ENCODE assay signal across 22 cellular contexts in the genomic region with DNA sequence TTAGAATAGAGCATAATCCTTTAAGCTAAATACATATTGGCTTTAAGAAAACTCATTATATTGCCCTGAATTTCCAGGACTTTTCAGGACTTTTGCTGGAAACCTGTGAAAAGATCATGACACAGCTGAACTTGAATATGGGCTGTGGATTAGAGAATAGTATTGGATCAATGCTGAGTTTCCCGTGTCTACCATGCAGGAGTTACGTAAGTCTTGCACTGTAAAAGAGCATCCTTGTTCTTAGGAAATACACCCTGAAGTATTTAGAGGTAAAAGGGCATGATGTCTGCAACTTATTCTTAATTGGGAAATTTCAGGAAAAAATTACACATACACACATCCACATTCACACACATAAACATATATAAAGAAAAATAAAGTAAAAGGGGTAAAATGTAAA.
A peak's percentile ranks its signal among the peaks of the same experiment; 100 is the strongest.
DNase-seq lines count a peak whose midpoint lies in the region; ATAC-seq and TF ChIP-seq lines count a peak whose summit lies in the region.
"Had no signal": no experiment of that assay in that cellular context is flagged by ENCODE, and none has a peak within 500 bp of the region (broad histone marks: within the 10 kb centered on the region; RNA-seq: fewer than 3 reads in every experiment).

No MANE protein-coding gene starts in this region.

- no peaks in the 10 kb centered on the region for H3K79me1 ChIP-seq in neuronal stem cell (ENCODE audit: low read depth, low read length)

- no peaks in the 10 kb centered on the region for H3K36me3 Mint-ChIP-seq in CD8-positive, alpha-beta T cell
- no peaks in the 10 kb centered on the region for H3K36me3 Mint-ChIP-seq in T-cell

- no peak overlapping the region for H4K8ac ChIP-seq in neuronal stem cell (ENCODE audit: low read depth, low read length)

- WGBS in neuronal stem cell (ENCODE audit: extremely low coverage in 2 of 2, insufficient read length in 2 of 2, insufficient replicate concordance in 1 of 2), 2 donors: no CpG with 5 or more reads among the region's 2 CpGs

- no peak overlapping the region for H3K4me2 ChIP-seq in neuronal stem cell (ENCODE audit: insufficient read depth, low read length, poor library complexity, severe bottlenecking)

- H3K27me3 ChIP-seq in CD8-positive, alpha-beta T cell (ENCODE audit: insufficient read depth, low read length): no peaks in the 10 kb centered on the region
- H3K27me3 ChIP-seq in neuronal stem cell (ENCODE audit: control insufficient read depth in 3 of 3, insufficient read depth in 3 of 3, low read depth in 1 of 3, low read length in 3 of 3) (no peaks in the 10 kb centered on the region), brain microvascular endothelial cell (replicated peaks) (no peaks in the 10 kb centered on the region)
- H3K27me3 ChIP-seq: esophagus muscularis mucosa, heart left ventricle had no signal

- H3K4me1 Mint-ChIP-seq in CD8-positive, alpha-beta T cell (ENCODE audit: low read depth): peaks cover 67% of the 10 kb centered on the region
- peaks cover 67 to 77% (median 71%) of the 10 kb centered on the region in 3 donors for H3K4me1 Mint-ChIP-seq in T-cell

- peak overlapping the region; percentile 82 for H3K27ac Mint-ChIP-seq in CD8-positive, alpha-beta T cell
- H3K27ac Mint-ChIP-seq in T-cell: peak overlapping the region; percentile 30 to 77
- H3K27ac Mint-ChIP-seq: B cell had no signal

- DNase-seq in AML-193 (lab: John Stamatoyannopoulos, UW) (peak; percentile 73 to 77), T-cell (no peak), left lobe of liver (ENCODE audit: low spot score) (no peak), hepatic stellate cell (ENCODE audit: low spot score) (no peak), neuronal stem cell (ENCODE audit: low spot score) (no peak), Kasumi-1 (lab: John Stamatoyannopoulos, UW) (no peak), brain microvascular endothelial cell (no peak)
- no peak for DNase-seq in CD8-positive, alpha-beta T cell
- DNase-seq: activated T-cell treated with anti-CD3 and anti-CD28 coated beads, Interleukin-2, amount 50 U/mL, for 72 hours; amniotic stem cell; central memory CD4-positive, alpha-beta T cell; DMS53; effector CD8-positive, alpha-beta T cell; NCI-H1436 treated with DMSO at 0.1 percent for 48 hours; NCI-H774; stimulated activated CD4-positive, alpha-beta T cell treated with anti-CD3 and anti-CD28 coated beads, Interleukin-4, amount 100 ng/mL, for 1 hour; substantia nigra had no signal

- H3K23ac ChIP-seq in neuronal stem cell (ENCODE audit: low read depth, low read length, poor library complexity): no peak overlapping the region

- H3K9me3 Mint-ChIP-seq in CD8-positive, alpha-beta T cell: no peaks in the 10 kb centered on the region
- no peaks in the 10 kb centered on the region for H3K9me3 Mint-ChIP-seq in T-cell

- H3K9me3 ChIP-seq in CD8-positive, alpha-beta T cell (ENCODE audit: low read length): no peaks in the 10 kb centered on the region
- H3K9me3 ChIP-seq in neuronal stem cell (replicated peaks in 1 of 2; ENCODE audit: control insufficient read depth in 2 of 2, insufficient read depth in 1 of 2, low read depth in 1 of 2, low read length in 2 of 2): peaks cover 0 to 2% of the 10 kb centered on the region in 2 donors
- H3K9me3 ChIP-seq: esophagus muscularis mucosa, heart left ventricle had no signal

- no peak overlapping the region for H2BK120ac ChIP-seq in neuronal stem cell (ENCODE audit: low read depth, low read length)

- H3K9ac ChIP-seq in neuronal stem cell (ENCODE audit: low read depth, low read length, poor library complexity): no peak overlapping the region

- H3K4ac ChIP-seq in neuronal stem cell (ENCODE audit: low read length): no peak overlapping the region

- CTCF ChIA-PET in CD8-positive, alpha-beta T cell (lab: Charles Lee): interaction anchor here (0.6 to 7.0 kb wide), 5 partner anchors 17 to 340 kb away, joined by 3 to 83 read pairs (median 3); no protein-coding TSS in a partner anchor
- CTCF ChIA-PET in T-cell (lab: Charles Lee): interaction anchor here in 1 of 2 donors (0.6 kb wide), 3 partner anchors 12 to 85 kb away, joined by 3 to 4 read pairs (median 4); no protein-coding TSS in a partner anchor

- no peaks in the 10 kb centered on the region for H3K27me3 Mint-ChIP-seq in CD8-positive, alpha-beta T cell (ENCODE audit: low read depth)
- no peaks in the 10 kb centered on the region for H3K27me3 Mint-ChIP-seq in T-cell
- H3K27me3 Mint-ChIP-seq: B cell had no signal

- H2AK5ac ChIP-seq in neuronal stem cell (ENCODE audit: low read depth, low read length): no peak overlapping the region

- POLR2A ChIA-PET in CD8-positive, alpha-beta T cell (lab: Charles Lee): interaction anchor here (0.9 to 24.8 kb wide), 3 partner anchors 15 to 77 kb away, joined by 3 to 1192 read pairs (median 4); a partner anchor contains a TSS
- POLR2A ChIA-PET in T-cell (lab: Charles Lee): interaction anchor here in 1 of 2 donors (0.6 kb wide), 1 partner anchor 22 kb away, joined by 6 read pairs; no protein-coding TSS in a partner anchor

- H3K18ac ChIP-seq in neuronal stem cell (ENCODE audit: low read length): no peak overlapping the region

- in situ Hi-C loops in brain microvascular endothelial cell (cut with HindIII; ENCODE audit: low pct_ligation_motif_present, low sequenced_read_pairs): no loop called here

- H2BK12ac ChIP-seq in neuronal stem cell (ENCODE audit: low read length): no peak overlapping the region

- no peak overlapping the region for H2BK15ac ChIP-seq in neuronal stem cell (ENCODE audit: low read length)

- no peak overlapping the region for H3K14ac ChIP-seq in neuronal stem cell (ENCODE audit: low read length)

- H3K4me1 ChIP-seq in CD8-positive, alpha-beta T cell (ENCODE audit: insufficient read depth, low read length): peaks cover 67% of the 10 kb centered on the region
- peaks cover 4 to 8% of the 10 kb centered on the region in 2 donors for H3K4me1 ChIP-seq in neuronal stem cell (ENCODE audit: control insufficient read depth in 2 of 2, insufficient read depth in 1 of 2, low read depth in 1 of 2, low read length in 2 of 2)

- TF ChIP-seq CTCF in CD8-positive, alpha-beta T cell (IDR thresholded peaks at IDR 0.05): no peak
- no peak for TF ChIP-seq CTCF in brain microvascular endothelial cell (IDR thresholded peaks at IDR 0.05; ENCODE audit: low read depth, low read length, missing control alignments)

- H3K4me3 Mint-ChIP-seq in CD8-positive, alpha-beta T cell: no peak overlapping the region
- H3K4me3 Mint-ChIP-seq in T-cell: peak overlapping the region in 1 of 3 donors; percentile 31
- H3K4me3 Mint-ChIP-seq: activated T-cell treated with anti-CD3 and anti-CD28 coated beads, Interleukin-2, amount 50 U/mL, for 72 hours; B cell had no signal

- H3K27ac ChIP-seq in CD8-positive, alpha-beta T cell (ENCODE audit: low read depth, low read length): no peak overlapping the region
- no peak overlapping the region for H3K27ac ChIP-seq in neuronal stem cell (replicated peaks; ENCODE audit: low read length)
- H3K27ac ChIP-seq in brain microvascular endothelial cell: no peak overlapping the region
- H3K27ac ChIP-seq: esophagus muscularis mucosa, heart left ventricle, VCaP had no signal

- no peaks in the 10 kb centered on the region for H3K36me3 ChIP-seq in CD8-positive, alpha-beta T cell (ENCODE audit: insufficient read depth, low read length)
- H3K36me3 ChIP-seq in neuronal stem cell (replicated peaks in 1 of 2; ENCODE audit: control insufficient read depth in 2 of 2, insufficient read depth in 2 of 2, low read length in 2 of 2): no peaks in the 10 kb centered on the region
- H3K36me3 ChIP-seq in brain microvascular endothelial cell (replicated peaks): no peaks in the 10 kb centered on the region
- H3K36me3 ChIP-seq: esophagus muscularis mucosa, heart left ventricle had no signal

- intact Hi-C loops in CD8-positive, alpha-beta T cell (cut with DNase I, micrococcal nuclease): loop anchor here in 1 of 2 experiments (2.0 kb wide), 1 partner anchor 13 kb away; no protein-coding TSS in a partner anchor

- H2AFZ ChIP-seq in neuronal stem cell (ENCODE audit: low read length): no peak overlapping the region

- H4K91ac ChIP-seq in neuronal stem cell (ENCODE audit: low read depth, low read length, poor library complexity): no peak overlapping the region

- no peak for ATAC-seq in CD8-positive, alpha-beta T cell
- no peak for ATAC-seq in T-cell (replicated peaks in 1 of 4)
- peak; percentile 73 for ATAC-seq in left lobe of liver
- ATAC-seq: activated T-cell treated with anti-CD3 and anti-CD28 coated beads, Interleukin-2, amount 50 U/mL, for 72 hours; heart left ventricle had no signal

- no peak overlapping the region for H3K4me3 ChIP-seq in CD8-positive, alpha-beta T cell (ENCODE audit: low read depth, low read length)
- H3K4me3 ChIP-seq in neuronal stem cell (ENCODE audit: low read length in 2 of 2): no peak overlapping the region
- no peak overlapping the region for H3K4me3 ChIP-seq in brain microvascular endothelial cell (ENCODE audit: low read depth, low read length)
- H3K4me3 ChIP-seq: esophagus muscularis mucosa, heart left ventricle, lung had no signal

- H2BK5ac ChIP-seq in neuronal stem cell (ENCODE audit: low read length): no peak overlapping the region

Comparison
In these comparisons a context has a peak if more than half of its experiments do, and no peak if none do; other contexts are left out.
1. DNase-seq: peak in AML-193 (2 of 2); none in CD8-positive, alpha-beta T cell (0 of 7), T-cell (0 of 34), left lobe of liver (single experiment), hepatic stellate cell (single experiment), neuronal stem cell (single experiment), Kasumi-1 (0 of 2) and brain microvascular endothelial cell (single experiment).